In the genomic region with DNA sequence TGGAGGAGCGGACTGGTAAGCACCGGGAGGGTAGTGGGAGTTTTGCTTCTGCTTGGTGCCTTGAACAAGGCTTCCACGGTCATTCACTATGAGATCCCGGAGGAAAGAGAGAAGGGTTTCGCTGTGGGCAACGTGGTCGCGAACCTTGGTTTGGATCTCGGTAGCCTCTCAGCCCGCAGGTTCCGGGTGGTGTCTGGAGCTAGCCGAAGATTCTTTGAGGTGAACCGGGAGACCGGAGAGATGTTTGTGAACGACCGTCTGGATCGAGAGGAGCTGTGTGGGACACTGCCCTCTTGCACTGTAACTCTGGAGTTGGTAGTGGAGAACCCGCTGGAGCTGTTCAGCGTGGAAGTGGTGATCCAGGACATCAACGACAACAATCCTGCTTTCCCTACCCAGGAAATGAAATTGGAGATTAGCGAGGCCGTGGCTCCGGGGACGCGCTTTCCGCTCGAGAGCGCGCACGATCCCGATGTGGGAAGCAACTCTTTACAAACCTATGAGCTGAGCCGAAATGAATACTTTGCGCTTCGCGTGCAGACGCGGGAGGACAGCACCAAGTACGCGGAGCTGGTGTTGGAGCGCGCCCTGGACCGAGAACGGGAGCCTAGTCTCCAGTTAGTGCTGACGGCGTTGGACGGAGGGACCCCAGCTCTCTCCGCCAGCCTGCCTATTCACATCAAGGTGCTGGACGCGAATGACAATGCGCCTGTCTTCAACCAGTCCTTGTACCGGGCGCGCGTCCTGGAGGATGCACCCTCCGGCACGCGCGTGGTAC, we compare ENCODE assay signal across 8 cellular contexts. TPM values are rescaled to one million over a fixed set of nuclear protein-coding genes. Genes with fewer than 3 reads are reported as not detected.
DNase-seq lines count a peak whose midpoint lies in the region; ATAC-seq and TF ChIP-seq lines count a peak whose summit lies in the region.

No MANE protein-coding gene starts in this region.

- DNase-seq in CD4-positive, alpha-beta memory T cell, result no peak
- DNase-seq in SJSA1 (ENCODE audit: low read depth in 1 of 2, low spot score in 2 of 2) (peak; percentile 66 to 76), endodermal cell (peak; percentile 78), mucosa of descending colon (peak; percentile 65 to 80 (median 72)), occipital lobe (lab: John Stamatoyannopoulos, UW) (no peak)

- H3K36me3 Mint-ChIP-seq in CD4-positive, alpha-beta memory T cell, result no peaks in the 10 kb centered on the region
- peaks cover 11% of the 10 kb centered on the region for H3K36me3 Mint-ChIP-seq in endodermal cell (ENCODE audit: low read depth)

- peak overlapping the region; percentile 84 to 93 (median 86) for H3K4me3 Mint-ChIP-seq in CD4-positive, alpha-beta memory T cell
- H3K4me3 Mint-ChIP-seq in endodermal cell, result peak overlapping the region; percentile 78

- POLR2A ChIA-PET in CD4-positive, alpha-beta memory T cell (lab: Charles Lee; ENCODE audit: partially characterized antibody), result no interaction called here

- TF ChIP-seq CTCF in endodermal cell (conservative IDR thresholded peaks at IDR 0.05) (no peak), mucosa of descending colon (IDR thresholded peaks at IDR 0.05) (no peak)

- H3K9me3 ChIP-seq in CD4-positive, alpha-beta memory T cell (ENCODE audit: control insufficient read depth in 1 of 2, low read length in 2 of 2), result no peaks in the 10 kb centered on the region
- no peaks in the 10 kb centered on the region for H3K9me3 ChIP-seq in SJSA1 (replicated peaks)
- no peaks in the 10 kb centered on the region for H3K9me3 ChIP-seq in endodermal cell (ENCODE audit: control insufficient read depth, low read length)
- H3K9me3 ChIP-seq in mucosa of descending colon, result no peaks in the 10 kb centered on the region

- ATAC-seq in GM19043 (IDR thresholded peaks at IDR 0.05; ENCODE audit: low read depth, unreplicated experiment) (peak; percentile 16), HG03432 (IDR thresholded peaks at IDR 0.05; ENCODE audit: unreplicated experiment) (peak; percentile 30), mucosa of descending colon (peak; percentile 66)

- peaks cover 25% of the 10 kb centered on the region for H3K4me1 ChIP-seq in CD4-positive, alpha-beta memory T cell (ENCODE audit: insufficient read depth, low read length)
- H3K4me1 ChIP-seq in SJSA1 (replicated peaks) (peaks cover 21% of the 10 kb centered on the region), endodermal cell (ENCODE audit: control insufficient read depth, insufficient read depth, low read length) (no peaks in the 10 kb centered on the region), mucosa of descending colon (ENCODE audit: low read depth) (peaks cover 10% of the 10 kb centered on the region), urinary bladder (ENCODE audit: insufficient read depth) (no peaks in the 10 kb centered on the region)

- CTCF ChIA-PET in CD4-positive, alpha-beta memory T cell (lab: Charles Lee; ENCODE audit: partially characterized antibody), result interaction anchor here (1.0 to 1.6 kb wide), 4 partner anchors 9 to 51 kb away, joined by 3 to 4 read pairs (median 3); no protein-coding TSS in a partner anchor

- H3K4me3 ChIP-seq in CD4-positive, alpha-beta memory T cell (ENCODE audit: low read length in 2 of 2), result peak overlapping the region in 1 of 2 donors; percentile 52
- H3K4me3 ChIP-seq in SJSA1, result peak overlapping the region; percentile 53
- H3K4me3 ChIP-seq in endodermal cell (ENCODE audit: low read length), result peak overlapping the region; percentile 86
- peak overlapping the region; percentile 28 for H3K4me3 ChIP-seq in mucosa of descending colon
- peak overlapping the region; percentile 40 for H3K4me3 ChIP-seq in urinary bladder (ENCODE audit: low read depth, low read length)

- WGBS in endodermal cell (ENCODE audit: insufficient coverage in 1 of 2, insufficient read length in 1 of 2), 2 experiments, result 20 to 56% methylated on average over 50 to 58 of the region's 58 CpGs
- under 1% methylated on average over 58 of the region's 58 CpGs for WGBS in urinary bladder

- H3K9ac ChIP-seq in endodermal cell (ENCODE audit: extremely low read depth, low read length, poor library complexity, severe bottlenecking), result peak overlapping the region; percentile 51

- H3K27me3 ChIP-seq in CD4-positive, alpha-beta memory T cell (ENCODE audit: insufficient read depth, low read length), result peaks cover 25% of the 10 kb centered on the region
- H3K27me3 ChIP-seq in SJSA1 (replicated peaks) (no peaks in the 10 kb centered on the region), endodermal cell (ENCODE audit: control insufficient read depth, insufficient read depth, low read length, poor library complexity, severe bottlenecking) (peaks cover 12% of the 10 kb centered on the region)

- no peaks in the 10 kb centered on the region for H3K36me3 ChIP-seq in CD4-positive, alpha-beta memory T cell (ENCODE audit: insufficient read depth, low read length)
- H3K36me3 ChIP-seq in SJSA1 (peaks cover 12% of the 10 kb centered on the region), endodermal cell (ENCODE audit: control insufficient read depth, insufficient read depth, low read length) (no peaks in the 10 kb centered on the region), mucosa of descending colon (ENCODE audit: low read depth) (no peaks in the 10 kb centered on the region), urinary bladder (ENCODE audit: insufficient read depth) (no peaks in the 10 kb centered on the region)

- H3K27me3 Mint-ChIP-seq in CD4-positive, alpha-beta memory T cell, result peaks cover 33 to 38% of the 10 kb centered on the region in 2 donors
- H3K27me3 Mint-ChIP-seq in endodermal cell (ENCODE audit: insufficient read depth), result peaks cover 31% of the 10 kb centered on the region

- H3K4me1 Mint-ChIP-seq in CD4-positive, alpha-beta memory T cell, result peaks cover 16 to 31% (median 25%) of the 10 kb centered on the region in 4 donors
- H3K4me1 Mint-ChIP-seq in endodermal cell, result peaks cover 8% of the 10 kb centered on the region

- no peak overlapping the region for H3K27ac Mint-ChIP-seq in CD4-positive, alpha-beta memory T cell
- peak overlapping the region; percentile 69 for H3K27ac Mint-ChIP-seq in endodermal cell

- H3K27ac ChIP-seq in CD4-positive, alpha-beta memory T cell (ENCODE audit: low read depth, low read length), result no peak overlapping the region
- H3K27ac ChIP-seq in SJSA1 (peak overlapping the region; percentile 25), endodermal cell (ENCODE audit: low read depth, low read length) (no peak overlapping the region), urinary bladder (ENCODE audit: low read depth) (peak overlapping the region; percentile 57)

- intact Hi-C loops in CD4-positive, alpha-beta memory T cell (cut with micrococcal nuclease), result no loop called here
- intact Hi-C loops in mucosa of descending colon (cut with DNase I, micrococcal nuclease), result no loop called here

- no peaks in the 10 kb centered on the region for H3K9me3 Mint-ChIP-seq in CD4-positive, alpha-beta memory T cell
- H3K9me3 Mint-ChIP-seq in endodermal cell, result no peaks in the 10 kb centered on the region

RNA-seq across cellular contexts. Expression of a gene that starts 0.6 kb away (rescaled TPM):
- under 1 TPM in 1 of 2 experiments, not detected in 1; 0.17 TPM for total RNA-seq in CD4-positive, alpha-beta memory T cell
- polyA plus RNA-seq in CD4-positive, alpha-beta memory T cell, result under 1 TPM in 1 of 2 donors, not detected in 1; 0.14 TPM
- 45.5 and 57.8 TPM in 2 replicates for total RNA-seq in SJSA1 (2014; rRNA removed; shearing (Covaris generic))
- total RNA-seq in endodermal cell, result 10 to 100 TPM; 13.9 to 27.6 TPM
- 56.9 TPM for polyA plus RNA-seq in endodermal cell (2013, experiment 1 of 2)
- polyA plus RNA-seq in endodermal cell (2013, experiment 2 of 2), result 55.8 TPM
- total RNA-seq in mucosa of descending colon, result 10 to 100 TPM; 12.1 to 50.5 (median 24.5) TPM
- 62.8 TPM for total RNA-seq in urinary bladder
- 101 TPM for polyA plus RNA-seq in urinary bladder
- 35.6 TPM for total RNA-seq in occipital lobe

RNA-seq across cellular contexts. Expression of a gene that starts 8.5 kb away (rescaled TPM):
- not detected for total RNA-seq in CD4-positive, alpha-beta memory T cell
- under 1 TPM in 1 of 2 donors, not detected in 1; 0.11 TPM for polyA plus RNA-seq in CD4-positive, alpha-beta memory T cell
- total RNA-seq in SJSA1 (2014; rRNA removed; shearing (Covaris generic)), result 0.22 and 0.39 TPM in 2 replicates
- total RNA-seq in endodermal cell (1 to 10 TPM; 2.6 to 3.0 TPM), mucosa of descending colon (1 to 10 TPM in 2 of 3 donors, under 1 TPM in 1; 0.75 to 2.6 (median 1.6) TPM), urinary bladder (6.8 TPM), occipital lobe (91.2 TPM)
- polyA plus RNA-seq in endodermal cell (2013, experiment 1 of 2), result 22.9 TPM
- 22.7 TPM for polyA plus RNA-seq in endodermal cell (2013, experiment 2 of 2)
- 0.23 TPM for polyA plus RNA-seq in urinary bladder

RNA-seq across cellular contexts. Expression of a gene that starts 12.6 kb away (rescaled TPM):
- total RNA-seq in CD4-positive, alpha-beta memory T cell, result not detected
- polyA plus RNA-seq in CD4-positive, alpha-beta memory T cell, result not detected
- 0.21 TPM in 1 of 2 replicates, not detected in the other for total RNA-seq in SJSA1 (2014; rRNA removed; shearing (Covaris generic))
- total RNA-seq in endodermal cell (1 to 10 TPM in 1 of 2 donors, under 1 TPM in 1; 0.71 to 1.8 TPM), mucosa of descending colon (1 to 10 TPM in 1 of 3 donors, under 1 TPM in 2; 0.61 to 2.6 (median 0.89) TPM), urinary bladder (3.7 TPM), occipital lobe (6.2 TPM)
- polyA plus RNA-seq in endodermal cell (2013, experiment 1 of 2), result 1.7 TPM
- polyA plus RNA-seq in endodermal cell (2013, experiment 2 of 2), result 1.9 TPM
- polyA plus RNA-seq in urinary bladder, result 0.29 TPM

RNA-seq across cellular contexts. Expression of a gene that starts 46.0 kb away (rescaled TPM):
- total RNA-seq in CD4-positive, alpha-beta memory T cell, result under 1 TPM; 0.11 to 0.17 TPM
- polyA plus RNA-seq in CD4-positive, alpha-beta memory T cell, result not detected
- total RNA-seq in SJSA1 (2014; rRNA removed; shearing (Covaris generic)), result 0.34 TPM in 1 of 2 replicates, not detected in the other
- 1 to 10 TPM; 1.4 to 4.1 TPM for total RNA-seq in endodermal cell
- polyA plus RNA-seq in endodermal cell (2013, experiment 1 of 2), result 0.25 TPM
- polyA plus RNA-seq in endodermal cell (2013, experiment 2 of 2), result 0.25 TPM
- total RNA-seq in mucosa of descending colon, result 1 to 10 TPM; 2.6 to 5.5 (median 3.0) TPM
- total RNA-seq in urinary bladder, result 7.8 TPM
- 2.9 TPM for polyA plus RNA-seq in urinary bladder
- 6.9 TPM for total RNA-seq in occipital lobe

RNA-seq across cellular contexts. Expression of a gene that starts 55.5 kb away (rescaled TPM):
- under 1 TPM; 0.20 to 0.36 TPM for total RNA-seq in CD4-positive, alpha-beta memory T cell
- polyA plus RNA-seq in CD4-positive, alpha-beta memory T cell, result not detected
- total RNA-seq in SJSA1 (2014; rRNA removed; shearing (Covaris generic)), result 0.22 and 0.32 TPM in 2 replicates
- total RNA-seq in endodermal cell, result 10 to 100 TPM in 1 of 2 donors, 1 to 10 TPM in 1; 8.5 to 10.6 TPM
- polyA plus RNA-seq in endodermal cell (2013, experiment 1 of 2), result 0.78 TPM
- polyA plus RNA-seq in endodermal cell (2013, experiment 2 of 2), result 0.99 TPM
- total RNA-seq in mucosa of descending colon, result 1 to 10 TPM; 1.8 to 5.6 (median 2.6) TPM
- total RNA-seq in urinary bladder, result 12.5 TPM
- polyA plus RNA-seq in urinary bladder, result 1.9 TPM
- 16.4 TPM for total RNA-seq in occipital lobe

Comparison
In these comparisons a context has a peak if more than half of its experiments do, and no peak if none do; other contexts are left out.
1. DNase-seq: peak in SJSA1 (2 of 2), endodermal cell (single experiment) and mucosa of descending colon (3 of 3); none in CD4-positive, alpha-beta memory T cell (0 of 5) and occipital lobe (single experiment).
2. H3K27ac ChIP-seq: peak in SJSA1 (single experiment) and urinary bladder (single experiment); none in CD4-positive, alpha-beta memory T cell (single experiment) and endodermal cell (single experiment).
3. ATAC-seq: peak in every context shown above with its lines; median percentile 66 in mucosa of descending colon; 30 in HG03432; 16 in GM19043.
4. RNA of a gene that starts 0.6 kb away (total RNA-seq): 62.8 TPM in urinary bladder (single experiment), 45.5 to 57.8 TPM in SJSA1, 35.6 TPM in occipital lobe (single experiment), 13.9 to 27.6 TPM in endodermal cell and 12.1 to 50.5 TPM in mucosa of descending colon; 0.17 TPM in CD4-positive, alpha-beta memory T cell; every median in the first group is over 4 times any median in the second.
5. RNA of a gene that starts 8.5 kb away (total RNA-seq): 91.2 TPM in occipital lobe (single experiment); 6.8 TPM in urinary bladder (single experiment), 2.6 to 3.0 TPM in endodermal cell, 0.75 to 2.6 TPM in mucosa of descending colon, 0.22 to 0.39 TPM in SJSA1 and not detected in CD4-positive, alpha-beta memory T cell; every median in the first group is over 10 times any median in the second.